In the genomic region with DNA sequence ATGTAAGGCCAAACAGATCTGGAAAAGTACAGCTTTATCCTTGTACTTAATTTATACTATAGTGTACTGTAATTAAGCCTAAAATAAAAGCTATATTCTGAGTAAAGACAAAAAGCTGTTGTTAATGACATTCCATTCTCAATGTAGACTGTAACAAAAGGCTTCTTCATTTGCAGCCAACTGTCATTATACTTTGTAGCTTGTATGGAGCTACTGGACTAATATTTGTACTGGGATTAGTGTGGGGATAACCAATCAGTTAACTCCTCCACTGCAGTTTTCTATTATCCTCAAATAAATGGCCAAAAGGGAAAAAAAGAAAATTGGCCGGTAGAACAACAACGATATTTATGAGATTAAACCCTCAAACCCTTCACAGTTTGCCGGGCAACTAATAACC, we compare ENCODE assay signal across 20 cellular contexts.
DNase-seq lines count a peak whose midpoint lies in the region.
"Had no signal": no experiment of that assay in that cellular context is flagged by ENCODE, and none has a peak within 500 bp of the region (broad histone marks: within the 10 kb centered on the region; RNA-seq: fewer than 3 reads in every experiment).

No MANE protein-coding gene starts in this region.

- DNase-seq in NCI-H1417 (lab: John Stamatoyannopoulos, UW), result peak in 2 of 3 experiments; percentile 1 to 42
- DNase-seq in NCI-H1417 treated with DMSO at 0.1 percent for 48 hours (lab: John Stamatoyannopoulos, UW), result no peak
- DNase-seq in NCI-H524 (lab: John Stamatoyannopoulos, UW), result peak; percentile 33 to 84
- no peak for DNase-seq in caudate nucleus (lab: John Stamatoyannopoulos, UW)
- DNase-seq in kidney glomerular epithelial cell (lab: John Stamatoyannopoulos, UW), result no peak
- no peak for DNase-seq in activated CD8-positive, alpha-beta memory T cell treated with anti-CD3 and anti-CD28 coated beads, Interleukin-2, amount 50 U/mL, for 48 hours
- no peak for DNase-seq in GM19238 (ENCODE audit: insufficient read length, low spot score)
- DNase-seq: activated CD4-positive, alpha-beta memory T cell treated with anti-CD3 and anti-CD28 coated beads for 36 hours; activated T-cell treated with anti-CD3 and anti-CD28 coated beads, Interleukin-2, amount 50 U/mL, for 72 hours; DND-41; esophagus squamous epithelium; head of caudate nucleus; mammary epithelial cell; natural killer cell; NCI-H187 treated with DMSO at 0.1 percent for 48 hours; posterior cingulate gyrus; T-cell; trophoblast cell had no signal

- peak overlapping the region; percentile 71 for H3K27ac ChIP-seq in caudate nucleus (ENCODE audit: low read depth, low read length)
- peak overlapping the region; percentile 12 for H3K27ac ChIP-seq in temporal lobe (ENCODE audit: low read depth, low read length)
- H3K27ac ChIP-seq: breast epithelium, esophagus squamous epithelium had no signal

Comparison
In these comparisons a context has a peak if more than half of its experiments do, and no peak if none do; other contexts are left out.
1. DNase-seq: peak in NCI-H1417 (2 of 3) and NCI-H524 (2 of 2); none in NCI-H1417 treated with DMSO at 0.1 percent for 48 hours (single experiment), caudate nucleus (0 of 61), kidney glomerular epithelial cell (single experiment), activated CD8-positive, alpha-beta memory T cell treated with anti-CD3 and anti-CD28 coated beads, Interleukin-2, amount 50 U/mL, for 48 hours (single experiment) and GM19238 (single experiment).